ENCODE assay signal across 10 cellular contexts in the genomic region with DNA sequence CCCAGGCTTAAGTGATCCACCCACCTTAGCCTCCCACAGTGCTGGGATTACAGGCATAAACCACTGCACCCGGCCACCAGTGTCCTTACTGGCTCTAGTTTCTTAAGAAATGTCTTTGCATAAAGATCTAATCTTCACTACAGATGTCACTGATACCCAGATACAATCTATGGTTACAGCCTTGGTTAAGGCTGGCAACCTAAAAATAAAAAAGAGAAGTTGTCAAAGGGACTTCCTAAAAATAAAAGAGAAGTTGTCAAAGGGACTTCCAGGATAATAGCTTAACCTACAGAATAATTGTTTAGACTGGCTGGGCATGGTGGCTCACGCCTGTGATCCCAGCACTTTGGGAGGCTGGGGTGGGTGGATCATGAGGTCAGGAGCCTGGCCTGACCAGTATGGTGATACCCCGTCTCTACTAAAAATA. TPM values are rescaled to one million over a fixed set of nuclear protein-coding genes. Genes with fewer than 3 reads are reported as not detected.
DNase-seq lines count a peak whose midpoint lies in the region; ATAC-seq and TF ChIP-seq lines count a peak whose summit lies in the region.
"Had no signal": no experiment of that assay in that cellular context is flagged by ENCODE, and none has a peak within 500 bp of the region (broad histone marks: within the 10 kb centered on the region; RNA-seq: fewer than 3 reads in every experiment).

No MANE protein-coding gene starts in this region.

- H4K20me1 ChIP-seq in DND-41 (ENCODE audit: insufficient read depth, low read length): no peaks in the 10 kb centered on the region

- ATAC-seq in DND-41 (ENCODE audit: insufficient read depth, low read depth) (peak; percentile 82), GM19452 (IDR thresholded peaks at IDR 0.05; ENCODE audit: unreplicated experiment) (peak; percentile 44), HG03469 (IDR thresholded peaks at IDR 0.05; ENCODE audit: unreplicated experiment) (peak; percentile 49)
- ATAC-seq in activated T-helper 17 cell treated with anti-CD3 and anti-CD28 coated beads, Interleukin-2, amount 50 U/mL, for 72 hours (replicated peaks): no peak

- H3K9me3 ChIP-seq in DND-41 (ENCODE audit: insufficient read depth, low read length, severe bottlenecking): peaks cover 4% of the 10 kb centered on the region
- H3K9me3 ChIP-seq in CD4-positive, alpha-beta memory T cell (ENCODE audit: control insufficient read depth in 1 of 2, low read length in 2 of 2): peaks cover 0 to 4% of the 10 kb centered on the region in 2 donors

- peak; percentile 61 for DNase-seq in DND-41
- no peak for DNase-seq in CD4-positive, alpha-beta memory T cell
- DNase-seq in activated T-helper 2 cell treated with anti-CD3 and anti-CD28 coated beads, Interferon-gamma antibody, Interleukin-2, Interleukin-4, amounts not matched to agents 10 μg/mL and 5 μg/mL and 100 μg/mL, durations not matched to agents 14 hours and 24 hours and 36 hours (ENCODE audit: low spot score): no peak
- no peak for DNase-seq in activated gamma-delta T cell treated with Interleukin-2 at 50 U/mL for 16 hours
- DNase-seq in SHP77 treated with DMSO at 0.1 percent for 48 hours (lab: John Stamatoyannopoulos, UW): no peak
- DNase-seq: NCI-H1436 had no signal

- peaks cover 4% of the 10 kb centered on the region for H3K4me1 Mint-ChIP-seq in activated T-helper 17 cell treated with anti-CD3 and anti-CD28 coated beads, Interleukin-2, amount 50 U/mL, for 72 hours
- H3K4me1 Mint-ChIP-seq in CD4-positive, alpha-beta memory T cell: peaks cover 3 to 11% (median 6%) of the 10 kb centered on the region in 4 donors
- peaks cover 6% of the 10 kb centered on the region for H3K4me1 Mint-ChIP-seq in activated T-helper 2 cell treated with anti-CD3 and anti-CD28 coated beads, Interferon-gamma antibody, Interleukin-2, Interleukin-4, amounts not matched to agents 10 μg/mL and 5 μg/mL and 100 μg/mL, durations not matched to agents 14 hours and 24 hours and 36 hours (ENCODE audit: low read depth)

- H3K4me1 ChIP-seq in DND-41 (ENCODE audit: insufficient read depth, low read length): peaks cover 14% of the 10 kb centered on the region
- H3K4me1 ChIP-seq in CD4-positive, alpha-beta memory T cell (ENCODE audit: insufficient read depth, low read length): no peaks in the 10 kb centered on the region

- intact Hi-C loops in CD4-positive, alpha-beta memory T cell (cut with micrococcal nuclease): no loop called here
- intact Hi-C loops in activated T-helper 2 cell treated with anti-CD3 and anti-CD28 coated beads, Interferon-gamma antibody, Interleukin-2, Interleukin-4, amounts not matched to agents 10 μg/mL and 5 μg/mL and 100 μg/mL, durations not matched to agents 14 hours and 24 hours and 36 hours (cut with micrococcal nuclease): loop anchor here (5.0 kb wide), 1 partner anchor 60 kb away; no protein-coding TSS in a partner anchor

- H3K36me3 Mint-ChIP-seq in activated T-helper 17 cell treated with anti-CD3 and anti-CD28 coated beads, Interleukin-2, amount 50 U/mL, for 72 hours (ENCODE audit: low read depth): peaks cover 40% of the 10 kb centered on the region
- H3K36me3 Mint-ChIP-seq in CD4-positive, alpha-beta memory T cell: peaks cover 50 to 63% of the 10 kb centered on the region in 2 donors
- peaks cover 27% of the 10 kb centered on the region for H3K36me3 Mint-ChIP-seq in activated T-helper 2 cell treated with anti-CD3 and anti-CD28 coated beads, Interferon-gamma antibody, Interleukin-2, Interleukin-4, amounts not matched to agents 10 μg/mL and 5 μg/mL and 100 μg/mL, durations not matched to agents 14 hours and 24 hours and 36 hours (ENCODE audit: low read depth)

- TF ChIP-seq CTCF in DND-41 (IDR thresholded peaks at IDR 0.05; ENCODE audit: borderline replicate concordance, extremely low read depth, low read length, poor library complexity, severe bottlenecking): no peak

- H3K79me2 ChIP-seq in DND-41 (ENCODE audit: insufficient read depth, low read length): no peaks in the 10 kb centered on the region

- H3K27ac ChIP-seq in DND-41 (ENCODE audit: low read length): 0 out of 2 replicates have a peak overlapping the region, but pooled peaks have one; percentile 41
- no peak overlapping the region for H3K27ac ChIP-seq in CD4-positive, alpha-beta memory T cell (ENCODE audit: low read depth, low read length)
- H3K27ac ChIP-seq: C4-2B had no signal

- POLR2A ChIA-PET in CD4-positive, alpha-beta memory T cell (lab: Charles Lee; ENCODE audit: partially characterized antibody): no interaction called here

- peaks cover 3% of the 10 kb centered on the region for H3K9me3 Mint-ChIP-seq in activated T-helper 17 cell treated with anti-CD3 and anti-CD28 coated beads, Interleukin-2, amount 50 U/mL, for 72 hours
- peaks cover 2 to 46% (median 22%) of the 10 kb centered on the region in 8 donors for H3K9me3 Mint-ChIP-seq in CD4-positive, alpha-beta memory T cell
- H3K9me3 Mint-ChIP-seq in activated T-helper 2 cell treated with anti-CD3 and anti-CD28 coated beads, Interferon-gamma antibody, Interleukin-2, Interleukin-4, amounts not matched to agents 10 μg/mL and 5 μg/mL and 100 μg/mL, durations not matched to agents 14 hours and 24 hours and 36 hours: peaks cover 17% of the 10 kb centered on the region

- peaks cover 12% of the 10 kb centered on the region for H3K36me3 ChIP-seq in DND-41 (ENCODE audit: insufficient read depth, low read length)
- H3K36me3 ChIP-seq in CD4-positive, alpha-beta memory T cell (ENCODE audit: insufficient read depth, low read length): peaks cover 3% of the 10 kb centered on the region

- H3K27me3 Mint-ChIP-seq in activated T-helper 17 cell treated with anti-CD3 and anti-CD28 coated beads, Interleukin-2, amount 50 U/mL, for 72 hours: no peaks in the 10 kb centered on the region
- H3K27me3 Mint-ChIP-seq in CD4-positive, alpha-beta memory T cell: no peaks in the 10 kb centered on the region
- no peaks in the 10 kb centered on the region for H3K27me3 Mint-ChIP-seq in activated T-helper 2 cell treated with anti-CD3 and anti-CD28 coated beads, Interferon-gamma antibody, Interleukin-2, Interleukin-4, amounts not matched to agents 10 μg/mL and 5 μg/mL and 100 μg/mL, durations not matched to agents 14 hours and 24 hours and 36 hours (ENCODE audit: low read depth)

- H3K4me2 ChIP-seq in DND-41 (ENCODE audit: insufficient read depth, low read length): no peak overlapping the region

- no peaks in the 10 kb centered on the region for H3K27me3 ChIP-seq in DND-41 (ENCODE audit: insufficient read depth, low read length, poor library complexity)
- H3K27me3 ChIP-seq in CD4-positive, alpha-beta memory T cell (ENCODE audit: insufficient read depth, low read length): no peaks in the 10 kb centered on the region

- H3K4me3 Mint-ChIP-seq in activated T-helper 17 cell treated with anti-CD3 and anti-CD28 coated beads, Interleukin-2, amount 50 U/mL, for 72 hours: no peak overlapping the region
- H3K4me3 Mint-ChIP-seq in CD4-positive, alpha-beta memory T cell: peak overlapping the region in 2 of 8 donors; percentile 4 to 20
- no peak overlapping the region for H3K4me3 Mint-ChIP-seq in activated T-helper 2 cell treated with anti-CD3 and anti-CD28 coated beads, Interferon-gamma antibody, Interleukin-2, Interleukin-4, amounts not matched to agents 10 μg/mL and 5 μg/mL and 100 μg/mL, durations not matched to agents 14 hours and 24 hours and 36 hours (ENCODE audit: low read depth)

- no peak overlapping the region for H3K4me3 ChIP-seq in DND-41 (ENCODE audit: low read depth in 1 of 2, low read length in 2 of 2)
- H3K4me3 ChIP-seq in CD4-positive, alpha-beta memory T cell (ENCODE audit: low read length in 2 of 2): no peak overlapping the region

- CTCF ChIA-PET in CD4-positive, alpha-beta memory T cell (lab: Charles Lee; ENCODE audit: partially characterized antibody): interaction anchor here (1.3 to 2.2 kb wide), 2 partner anchors 40 to 625 kb away, joined by 3 to 7 read pairs; no protein-coding TSS in a partner anchor

- H2AFZ ChIP-seq in DND-41 (ENCODE audit: low read depth, low read length): no peak overlapping the region

- no peak overlapping the region for H3K9ac ChIP-seq in DND-41 (ENCODE audit: low read depth, low read length)

- H3K27ac Mint-ChIP-seq in activated T-helper 17 cell treated with anti-CD3 and anti-CD28 coated beads, Interleukin-2, amount 50 U/mL, for 72 hours: peak overlapping the region; percentile 40
- peak overlapping the region in 2 of 7 donors; percentile 2 to 12 for H3K27ac Mint-ChIP-seq in CD4-positive, alpha-beta memory T cell
- no peak overlapping the region for H3K27ac Mint-ChIP-seq in activated T-helper 2 cell treated with anti-CD3 and anti-CD28 coated beads, Interferon-gamma antibody, Interleukin-2, Interleukin-4, amounts not matched to agents 10 μg/mL and 5 μg/mL and 100 μg/mL, durations not matched to agents 14 hours and 24 hours and 36 hours

RNA-seq across cellular contexts. Expression of gene ETFBKMT, which starts 27.6 kb away (rescaled TPM):
- 1 to 10 TPM in 1 of 2 donors, under 1 TPM in 1; 0.24 to 1.2 TPM for total RNA-seq in activated T-helper 17 cell treated with anti-CD3 and anti-CD28 coated beads, Interleukin-2, amount 50 U/mL, for 72 hours
- total RNA-seq in CD4-positive, alpha-beta memory T cell: 1 to 10 TPM; 1.5 to 1.8 TPM
- polyA plus RNA-seq in CD4-positive, alpha-beta memory T cell: 1 to 10 TPM; 1.3 to 2.2 TPM
- 0.37 and 0.39 TPM in 2 replicates for total RNA-seq in activated T-helper 2 cell treated with anti-CD3 and anti-CD28 coated beads, Interferon-gamma antibody, Interleukin-2, Interleukin-4, amounts not matched to agents 10 μg/mL and 5 μg/mL and 100 μg/mL, durations not matched to agents 14 hours and 24 hours and 36 hours

RNA-seq across cellular contexts. Expression of gene AMN1, which starts 41.7 kb away (rescaled TPM):
- 1 to 10 TPM; 5.7 to 7.7 TPM for total RNA-seq in activated T-helper 17 cell treated with anti-CD3 and anti-CD28 coated beads, Interleukin-2, amount 50 U/mL, for 72 hours
- 10 to 100 TPM; 15.3 to 18.4 TPM for total RNA-seq in CD4-positive, alpha-beta memory T cell
- polyA plus RNA-seq in CD4-positive, alpha-beta memory T cell: 10 to 100 TPM in 1 of 2 donors, 1 to 10 TPM in 1; 9.6 to 14.4 TPM
- 1.8 and 2.8 TPM in 2 replicates for total RNA-seq in activated T-helper 2 cell treated with anti-CD3 and anti-CD28 coated beads, Interferon-gamma antibody, Interleukin-2, Interleukin-4, amounts not matched to agents 10 μg/mL and 5 μg/mL and 100 μg/mL, durations not matched to agents 14 hours and 24 hours and 36 hours
